Comparison of ENCODE assay signal across 14 cellular contexts in genomic region chr3:156290917-156291268, GRCh38.
DNase-seq lines count a peak whose midpoint lies in the region; ATAC-seq and TF ChIP-seq lines count a peak whose summit lies in the region.
"Had no signal": no experiment of that assay in that cellular context is flagged by ENCODE, and none has a peak within 500 bp of the region (broad histone marks: within the 10 kb centered on the region; RNA-seq: fewer than 3 reads in every experiment).

No MANE protein-coding gene starts in this region.

- H3K4me3 ChIP-seq in heart right ventricle = peak overlapping the region in 9 of 10 donors; percentile 1 to 53 (median 39)
- H3K4me3 ChIP-seq in dorsolateral prefrontal cortex = peak overlapping the region; percentile 36 to 82 (median 70)
- H3K4me3 ChIP-seq in upper lobe of right lung = peak overlapping the region; percentile 27
- no peak overlapping the region for H3K4me3 ChIP-seq in Caco-2 (ENCODE audit: low read depth, low read length)

- peak in 4 of 8 donors; percentile 22 to 52 (median 36) for ATAC-seq in heart right ventricle
- no peak for ATAC-seq in Right ventricle myocardium inferior
- peak; percentile 20 for ATAC-seq in upper lobe of right lung
- ATAC-seq in GM18870 (IDR thresholded peaks at IDR 0.05; ENCODE audit: unreplicated experiment) = no peak

- no peaks in the 10 kb centered on the region for H3K36me3 ChIP-seq in heart right ventricle
- no peaks in the 10 kb centered on the region for H3K36me3 ChIP-seq in upper lobe of right lung
- no peaks in the 10 kb centered on the region for H3K36me3 ChIP-seq in Caco-2 (ENCODE audit: control insufficient read depth, insufficient read depth, low read length)
- H3K36me3 ChIP-seq: upper lobe of left lung had no signal

- H3K9me3 ChIP-seq in heart right ventricle = no peaks in the 10 kb centered on the region
- H3K9me3 ChIP-seq in upper lobe of right lung = no peaks in the 10 kb centered on the region
- no peaks in the 10 kb centered on the region for H3K9me3 ChIP-seq in Caco-2
- H3K9me3 ChIP-seq: upper lobe of left lung had no signal

- H3K27me3 Mint-ChIP-seq in nephron progenitor cell (ENCODE audit: low read depth, poor library complexity) (peaks cover 76% of the 10 kb centered on the region), Caco-2 (ENCODE audit: insufficient read depth, unreplicated experiment) (peaks cover 8% of the 10 kb centered on the region)

- peak overlapping the region in 1 of 10 donors; percentile 26 for H3K27ac ChIP-seq in heart right ventricle
- H3K27ac ChIP-seq in dorsolateral prefrontal cortex = peak overlapping the region in 56 of 59 donors; percentile 31 to 91 (median 77)
- H3K27ac ChIP-seq in upper lobe of right lung = no peak overlapping the region
- H3K27ac ChIP-seq: upper lobe of left lung had no signal

- BruUV-seq in Caco-2 (replicated peaks; lab: Mats Ljungman, UMichigan) = no TSS peak

- peaks cover 18% of the 10 kb centered on the region for H3K4me1 Mint-ChIP-seq in nephron progenitor cell
- no peaks in the 10 kb centered on the region for H3K4me1 Mint-ChIP-seq in Caco-2 (ENCODE audit: low read depth, unreplicated experiment)

- H3K27me3 ChIP-seq in heart right ventricle = peaks cover 0 to 40% (median 34%) of the 10 kb centered on the region in 7 donors
- H3K27me3 ChIP-seq in dorsolateral prefrontal cortex = peaks cover 0 to 9% (median 0%) of the 10 kb centered on the region in 45 donors
- H3K27me3 ChIP-seq in upper lobe of right lung = peaks cover 41% of the 10 kb centered on the region
- no peaks in the 10 kb centered on the region for H3K27me3 ChIP-seq in Caco-2 (replicated peaks; ENCODE audit: control insufficient read depth, insufficient read depth, low read length)

- peaks cover 2 to 16% (median 9%) of the 10 kb centered on the region in 9 donors for H3K4me1 ChIP-seq in heart right ventricle
- peaks cover 8% of the 10 kb centered on the region for H3K4me1 ChIP-seq in upper lobe of right lung
- no peaks in the 10 kb centered on the region for H3K4me1 ChIP-seq in Caco-2

- H3K27ac Mint-ChIP-seq in nephron progenitor cell (no peak overlapping the region), Caco-2 (ENCODE audit: unreplicated experiment) (no peak overlapping the region)
- H3K27ac Mint-ChIP-seq: activated T-helper 1 cell treated with anti-CD3 and anti-CD28 coated beads, Interleukin-12 subunit alpha, Interleukin-12 subunit beta, Interleukin-2, Interleukin-4 antibody, amounts not matched to agents 30 ng/mL and 10 ng/mL and 1 ng/mL, durations not matched to agents 14 hours and 24 hours and 36 hours; CD4-positive, CD25-positive, alpha-beta regulatory T cell; dendritic cell treated with granulocyte-macrophage colony-stimulating factor and Interleukin-4, amounts not matched to agents 40 ng/mL and 50 ng/mL, for 4 days had no signal

- H3K36me3 Mint-ChIP-seq in nephron progenitor cell (ENCODE audit: low read depth) = no peaks in the 10 kb centered on the region
- no peaks in the 10 kb centered on the region for H3K36me3 Mint-ChIP-seq in Caco-2 (ENCODE audit: insufficient read depth, unreplicated experiment)
- H3K36me3 Mint-ChIP-seq: CD4-positive, CD25-positive, alpha-beta regulatory T cell had no signal

- H3K4me3 Mint-ChIP-seq in nephron progenitor cell (peak overlapping the region; percentile 75), Caco-2 (ENCODE audit: unreplicated experiment) (no peak overlapping the region)
- H3K4me3 Mint-ChIP-seq: activated T-helper 1 cell treated with anti-CD3 and anti-CD28 coated beads, Interleukin-12 subunit alpha, Interleukin-12 subunit beta, Interleukin-2, Interleukin-4 antibody, amounts not matched to agents 30 ng/mL and 10 ng/mL and 1 ng/mL, durations not matched to agents 14 hours and 24 hours and 36 hours; CD4-positive, CD25-positive, alpha-beta regulatory T cell had no signal

- 11 to 14% methylated on average over 11 of the region's 11 CpGs for WGBS in heart right ventricle, 2 donors

- TF ChIP-seq CTCF in heart right ventricle (IDR thresholded peaks at IDR 0.05) (no peak), dorsolateral prefrontal cortex (IDR thresholded peaks at IDR 0.05 in 54 of 56, conservative IDR thresholded peaks at IDR 0.05 in 2 of 56; ENCODE audit: low read depth in 1 of 56, partially characterized antibody in 56 of 56) (no peak), nephron progenitor cell (IDR thresholded peaks at IDR 0.05) (no peak), upper lobe of right lung (IDR thresholded peaks at IDR 0.05) (no peak), Caco-2 (IDR thresholded peaks at IDR 0.05; ENCODE audit: insufficient read depth in 1 of 2, low read depth in 1 of 2, low read length in 1 of 2, severe bottlenecking in 1 of 2, unreplicated experiment in 1 of 2) (no peak)

- H3K9me3 Mint-ChIP-seq in nephron progenitor cell (no peaks in the 10 kb centered on the region), Caco-2 (ENCODE audit: unreplicated experiment) (no peaks in the 10 kb centered on the region)
- H3K9me3 Mint-ChIP-seq: activated T-helper 1 cell treated with anti-CD3 and anti-CD28 coated beads, Interleukin-12 subunit alpha, Interleukin-12 subunit beta, Interleukin-2, Interleukin-4 antibody, amounts not matched to agents 30 ng/mL and 10 ng/mL and 1 ng/mL, durations not matched to agents 14 hours and 24 hours and 36 hours; dendritic cell treated with granulocyte-macrophage colony-stimulating factor and Interleukin-4, amounts not matched to agents 40 ng/mL and 50 ng/mL, for 4 days had no signal

- POLR2A ChIA-PET in Caco-2 (lab: Charles Lee) = no interaction called here

- CTCF ChIA-PET in Caco-2 (lab: Charles Lee) = no interaction called here

- intact Hi-C loops in heart right ventricle (cut with DNase I) (loop anchor here in 1 of 10 donors (10.0 kb wide), 1 partner anchor 194 kb away; no protein-coding TSS in a partner anchor), Right ventricle myocardium inferior (cut with DNase I) (no loop called here), dorsolateral prefrontal cortex (cut with DNase I) (loop anchor here (10.0 kb wide), 3 partner anchors 94 to 184 kb away; no protein-coding TSS in a partner anchor), upper lobe of right lung (cut with DNase I) (no loop called here), Caco-2 (cut with micrococcal nuclease; ENCODE audit: unreplicated experiment) (no loop called here)

- DNase-seq in heart right ventricle = no peak
- DNase-seq in Right ventricle myocardium inferior (ENCODE audit: missing footprints) = no peak
- DNase-seq in dorsolateral prefrontal cortex = peak in 4 of 10 donors; percentile 26 to 38 (median 33)
- DNase-seq in nephron progenitor cell = no peak
- DNase-seq in upper lobe of right lung = no peak
- no peak for DNase-seq in EL
- DNase-seq in Caco-2 = no peak
- DNase-seq: NCI-H187 treated with DMSO at 0.1 percent for 48 hours; stimulated activated CD4-positive, alpha-beta T cell treated with anti-CD3 and anti-CD28 coated beads, Interleukin-4, amount 100 ng/mL, for 24 hours had no signal

Comparison
In these comparisons a context has a peak if more than half of its experiments do, and no peak if none do; other contexts are left out.
1. intact Hi-C loops: an anchor here in dorsolateral prefrontal cortex (10.0 kb wide); none called in Right ventricle myocardium inferior, upper lobe of right lung and Caco-2.